Comparison of ENCODE assay signal across 12 cellular contexts in the genomic region with DNA sequence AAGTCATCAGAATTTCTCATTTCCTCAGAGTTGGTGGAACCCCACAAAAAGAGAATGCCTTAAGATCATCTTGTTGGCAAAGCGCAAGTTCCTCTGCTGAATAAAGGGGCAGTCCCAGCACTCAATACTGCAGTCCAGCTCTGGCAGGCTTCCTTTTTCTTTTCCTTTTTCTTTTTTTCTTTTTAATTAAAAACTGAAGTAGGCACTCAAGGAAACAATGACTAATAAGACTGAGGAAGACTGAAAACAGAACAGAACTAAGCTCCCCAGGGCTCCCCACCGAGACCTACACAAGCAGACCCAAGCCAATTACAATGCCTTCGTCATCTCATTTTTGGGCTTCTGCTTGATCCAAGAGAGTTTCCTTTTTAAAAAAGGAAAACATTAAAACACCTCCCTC.
DNase-seq lines count a peak whose midpoint lies in the region; ATAC-seq and TF ChIP-seq lines count a peak whose summit lies in the region.
"Had no signal": no experiment of that assay in that cellular context is flagged by ENCODE, and none has a peak within 500 bp of the region (broad histone marks: within the 10 kb centered on the region; RNA-seq: fewer than 3 reads in every experiment).

No MANE protein-coding gene starts in this region.

- DNase-seq in activated CD4-positive, alpha-beta T cell treated with anti-CD3 and anti-CD28 coated beads for 48 hours: peak; percentile 24
- no peak for DNase-seq in activated CD4-positive, alpha-beta T cell treated with anti-CD3 and anti-CD28 coated beads, Interleukin-2, amount 10 ng/mL, durations not matched to agents 7 days and 5 days
- DNase-seq in fibroblast of gingiva (ENCODE audit: low read depth) (peak; percentile 73), smooth muscle cell (lab: John Stamatoyannopoulos, UW; ENCODE audit: unreplicated experiment) (no peak), Peyer's patch (no peak), DMS153 treated with DMSO at 0.1 percent for 48 hours (lab: John Stamatoyannopoulos, UW; ENCODE audit: unreplicated experiment) (no peak), OCI-M1 (lab: John Stamatoyannopoulos, UW) (no peak)
- DNase-seq: cortex of kidney, DMS53, NCI-H2171 treated with DMSO at 0.1 percent for 48 hours had no signal

- no peaks in the 10 kb centered on the region for H3F3A ChIP-seq in smooth muscle cell (ENCODE audit: low read depth)

- POLR2A ChIA-PET in activated CD4-positive, alpha-beta T cell treated with anti-CD3 and anti-CD28 coated beads, Interleukin-2, amount 10 ng/mL, durations not matched to agents 7 days and 5 days (lab: Charles Lee): interaction anchor here (0.5 kb wide), 1 partner anchor 10 kb away, joined by 3 read pairs; no protein-coding TSS in a partner anchor

- WGBS in smooth muscle cell (ENCODE audit: low lambda C conversion rate): 63% methylated on average over 3 of the region's 3 CpGs

- TF ChIP-seq CTCF in smooth muscle cell (IDR thresholded peaks at IDR 0.05; ENCODE audit: borderline replicate concordance, insufficient read depth, poor library complexity, severe bottlenecking) (no peak), Peyer's patch (IDR thresholded peaks at IDR 0.05) (no peak)

- H3K36me3 ChIP-seq in smooth muscle cell (ENCODE audit: low read depth): peaks cover 8% of the 10 kb centered on the region
- H3K36me3 ChIP-seq in Peyer's patch: peaks cover 0 to 17% (median 0%) of the 10 kb centered on the region in 3 donors

- H3K4me1 ChIP-seq in smooth muscle cell (ENCODE audit: low read depth) (peaks cover 25% of the 10 kb centered on the region), Peyer's patch (no peaks in the 10 kb centered on the region)

- H3K36me3 Mint-ChIP-seq in activated CD4-positive, alpha-beta T cell treated with anti-CD3 and anti-CD28 coated beads, Interleukin-2, amount 10 ng/mL, durations not matched to agents 7 days and 5 days (ENCODE audit: low read depth): peaks cover 23% of the 10 kb centered on the region

- CTCF ChIA-PET in activated CD4-positive, alpha-beta T cell treated with anti-CD3 and anti-CD28 coated beads, Interleukin-2, amount 10 ng/mL, durations not matched to agents 7 days and 5 days (lab: Charles Lee): interaction anchor here (0.6 kb wide), 1 partner anchor 9 kb away, joined by 4 read pairs; no protein-coding TSS in a partner anchor

- no peaks in the 10 kb centered on the region for H3K27me3 ChIP-seq in smooth muscle cell (ENCODE audit: low read depth)
- no peaks in the 10 kb centered on the region for H3K27me3 ChIP-seq in Peyer's patch

- H4K20me1 ChIP-seq in smooth muscle cell (ENCODE audit: low read depth): peaks cover 12% of the 10 kb centered on the region

- no peaks in the 10 kb centered on the region for H3K9me3 ChIP-seq in smooth muscle cell (replicated peaks; ENCODE audit: low read depth)
- H3K9me3 ChIP-seq in Peyer's patch: no peaks in the 10 kb centered on the region
- H3K9me3 ChIP-seq: A549 had no signal

- peaks cover 23% of the 10 kb centered on the region for H3K79me2 ChIP-seq in smooth muscle cell (ENCODE audit: low read depth)

- H3K27ac ChIP-seq in smooth muscle cell (ENCODE audit: low read depth): peak overlapping the region; percentile 36
- H3K27ac ChIP-seq in Peyer's patch: no peak overlapping the region
- H3K27ac ChIP-seq: A549 had no signal

- H3K9me3 Mint-ChIP-seq in activated CD4-positive, alpha-beta T cell treated with anti-CD3 and anti-CD28 coated beads, Interleukin-2, amount 10 ng/mL, durations not matched to agents 7 days and 5 days: no peaks in the 10 kb centered on the region

- no peak overlapping the region for H3K4me2 ChIP-seq in smooth muscle cell
- H3K4me2 ChIP-seq: A549 had no signal

- H3K27ac Mint-ChIP-seq in activated CD4-positive, alpha-beta T cell treated with anti-CD3 and anti-CD28 coated beads, Interleukin-2, amount 10 ng/mL, durations not matched to agents 7 days and 5 days: no peak overlapping the region

- no peak for TF ChIP-seq POLR2A in Peyer's patch (IDR thresholded peaks at IDR 0.05)

- no peak overlapping the region for H3K4me3 Mint-ChIP-seq in activated CD4-positive, alpha-beta T cell treated with anti-CD3 and anti-CD28 coated beads, Interleukin-2, amount 10 ng/mL, durations not matched to agents 7 days and 5 days

- no peak overlapping the region for H2AFZ ChIP-seq in smooth muscle cell (ENCODE audit: low read depth)

- H3K4me1 Mint-ChIP-seq in activated CD4-positive, alpha-beta T cell treated with anti-CD3 and anti-CD28 coated beads, Interleukin-2, amount 10 ng/mL, durations not matched to agents 7 days and 5 days: peaks cover 25% of the 10 kb centered on the region

- peak; percentile 73 for ATAC-seq in SK-N-SH treated with all-trans-retinoic acid at 6 μM for 48 hours
- ATAC-seq: A549 had no signal

- H3K4me3 ChIP-seq in smooth muscle cell (no peak overlapping the region), Peyer's patch (no peak overlapping the region)
- H3K4me3 ChIP-seq: A549 had no signal

- no peak overlapping the region for H3K9ac ChIP-seq in smooth muscle cell (ENCODE audit: low read depth)

- H3K27me3 Mint-ChIP-seq in activated CD4-positive, alpha-beta T cell treated with anti-CD3 and anti-CD28 coated beads, Interleukin-2, amount 10 ng/mL, durations not matched to agents 7 days and 5 days: no peaks in the 10 kb centered on the region

TF ChIP-seq in SK-N-SH treated with all-trans-retinoic acid at 6 μM for 48 hours, 23 proteins besides CTCF, POLR2A, EP300 and RAD21 (continues in another document):
- no peak for TF ChIP-seq ESRRG (CRISPR knock-in tag; IDR thresholded peaks at IDR 0.05)
- no peak for TF ChIP-seq ARNTL (CRISPR knock-in tag; IDR thresholded peaks at IDR 0.05; ENCODE audit: borderline replicate concordance, low read depth)
- TF ChIP-seq, protein P1, sequence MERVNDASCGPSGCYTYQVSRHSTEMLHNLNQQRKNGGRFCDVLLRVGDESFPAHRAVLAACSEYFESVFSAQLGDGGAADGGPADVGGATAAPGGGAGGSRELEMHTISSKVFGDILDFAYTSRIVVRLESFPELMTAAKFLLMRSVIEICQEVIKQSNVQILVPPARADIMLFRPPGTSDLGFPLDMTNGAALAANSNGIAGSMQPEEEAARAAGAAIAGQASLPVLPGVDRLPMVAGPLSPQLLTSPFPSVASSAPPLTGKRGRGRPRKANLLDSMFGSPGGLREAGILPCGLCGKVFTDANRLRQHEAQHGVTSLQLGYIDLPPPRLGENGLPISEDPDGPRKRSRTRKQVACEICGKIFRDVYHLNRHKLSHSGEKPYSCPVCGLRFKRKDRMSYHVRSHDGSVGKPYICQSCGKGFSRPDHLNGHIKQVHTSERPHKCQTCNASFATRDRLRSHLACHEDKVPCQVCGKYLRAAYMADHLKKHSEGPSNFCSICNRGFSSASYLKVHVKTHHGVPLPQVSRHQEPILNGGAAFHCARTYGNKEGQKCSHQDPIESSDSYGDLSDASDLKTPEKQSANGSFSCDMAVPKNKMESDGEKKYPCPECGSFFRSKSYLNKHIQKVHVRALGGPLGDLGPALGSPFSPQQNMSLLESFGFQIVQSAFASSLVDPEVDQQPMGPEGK (CRISPR knock-in tag; IDR thresholded peaks at IDR 0.05; ENCODE audit: borderline replicate concordance): no peak
- TF ChIP-seq, protein P2, sequence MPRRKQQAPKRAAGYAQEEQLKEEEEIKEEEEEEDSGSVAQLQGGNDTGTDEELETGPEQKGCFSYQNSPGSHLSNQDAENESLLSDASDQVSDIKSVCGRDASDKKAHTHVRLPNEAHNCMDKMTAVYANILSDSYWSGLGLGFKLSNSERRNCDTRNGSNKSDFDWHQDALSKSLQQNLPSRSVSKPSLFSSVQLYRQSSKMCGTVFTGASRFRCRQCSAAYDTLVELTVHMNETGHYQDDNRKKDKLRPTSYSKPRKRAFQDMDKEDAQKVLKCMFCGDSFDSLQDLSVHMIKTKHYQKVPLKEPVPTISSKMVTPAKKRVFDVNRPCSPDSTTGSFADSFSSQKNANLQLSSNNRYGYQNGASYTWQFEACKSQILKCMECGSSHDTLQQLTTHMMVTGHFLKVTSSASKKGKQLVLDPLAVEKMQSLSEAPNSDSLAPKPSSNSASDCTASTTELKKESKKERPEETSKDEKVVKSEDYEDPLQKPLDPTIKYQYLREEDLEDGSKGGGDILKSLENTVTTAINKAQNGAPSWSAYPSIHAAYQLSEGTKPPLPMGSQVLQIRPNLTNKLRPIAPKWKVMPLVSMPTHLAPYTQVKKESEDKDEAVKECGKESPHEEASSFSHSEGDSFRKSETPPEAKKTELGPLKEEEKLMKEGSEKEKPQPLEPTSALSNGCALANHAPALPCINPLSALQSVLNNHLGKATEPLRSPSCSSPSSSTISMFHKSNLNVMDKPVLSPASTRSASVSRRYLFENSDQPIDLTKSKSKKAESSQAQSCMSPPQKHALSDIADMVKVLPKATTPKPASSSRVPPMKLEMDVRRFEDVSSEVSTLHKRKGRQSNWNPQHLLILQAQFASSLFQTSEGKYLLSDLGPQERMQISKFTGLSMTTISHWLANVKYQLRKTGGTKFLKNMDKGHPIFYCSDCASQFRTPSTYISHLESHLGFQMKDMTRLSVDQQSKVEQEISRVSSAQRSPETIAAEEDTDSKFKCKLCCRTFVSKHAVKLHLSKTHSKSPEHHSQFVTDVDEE (CRISPR knock-in tag; IDR thresholded peaks at IDR 0.05): no peak
- TF ChIP-seq, protein P3, sequence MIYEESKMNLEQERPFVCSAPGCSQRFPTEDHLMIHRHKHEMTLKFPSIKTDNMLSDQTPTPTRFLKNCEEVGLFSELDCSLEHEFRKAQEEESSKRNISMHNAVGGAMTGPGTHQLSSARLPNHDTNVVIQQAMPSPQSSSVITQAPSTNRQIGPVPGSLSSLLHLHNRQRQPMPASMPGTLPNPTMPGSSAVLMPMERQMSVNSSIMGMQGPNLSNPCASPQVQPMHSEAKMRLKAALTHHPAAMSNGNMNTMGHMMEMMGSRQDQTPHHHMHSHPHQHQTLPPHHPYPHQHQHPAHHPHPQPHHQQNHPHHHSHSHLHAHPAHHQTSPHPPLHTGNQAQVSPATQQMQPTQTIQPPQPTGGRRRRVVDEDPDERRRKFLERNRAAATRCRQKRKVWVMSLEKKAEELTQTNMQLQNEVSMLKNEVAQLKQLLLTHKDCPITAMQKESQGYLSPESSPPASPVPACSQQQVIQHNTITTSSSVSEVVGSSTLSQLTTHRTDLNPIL (CRISPR knock-in tag; IDR thresholded peaks at IDR 0.05; ENCODE audit: low read depth): no peak
- TF ChIP-seq ZFP3 (CRISPR knock-in tag; IDR thresholded peaks at IDR 0.05): no peak
- TF ChIP-seq TOX (CRISPR knock-in tag; IDR thresholded peaks at IDR 0.05; ENCODE audit: borderline replicate concordance): no peak
- TF ChIP-seq TCF4 (CRISPR knock-in tag; IDR thresholded peaks at IDR 0.05; ENCODE audit: borderline replicate concordance): no peak

Comparison
In these comparisons a context has a peak if more than half of its experiments do, and no peak if none do; other contexts are left out.
1. DNase-seq: peak in activated CD4-positive, alpha-beta T cell treated with anti-CD3 and anti-CD28 coated beads for 48 hours (single experiment) and fibroblast of gingiva (single experiment); none in activated CD4-positive, alpha-beta T cell treated with anti-CD3 and anti-CD28 coated beads, Interleukin-2, amount 10 ng/mL, durations not matched to agents 7 days and 5 days (single experiment), smooth muscle cell (single experiment), Peyer's patch (0 of 3), DMS153 treated with DMSO at 0.1 percent for 48 hours (single experiment) and OCI-M1 (single experiment).